ENCODE assay signal across 23 cellular contexts in the genomic region with DNA sequence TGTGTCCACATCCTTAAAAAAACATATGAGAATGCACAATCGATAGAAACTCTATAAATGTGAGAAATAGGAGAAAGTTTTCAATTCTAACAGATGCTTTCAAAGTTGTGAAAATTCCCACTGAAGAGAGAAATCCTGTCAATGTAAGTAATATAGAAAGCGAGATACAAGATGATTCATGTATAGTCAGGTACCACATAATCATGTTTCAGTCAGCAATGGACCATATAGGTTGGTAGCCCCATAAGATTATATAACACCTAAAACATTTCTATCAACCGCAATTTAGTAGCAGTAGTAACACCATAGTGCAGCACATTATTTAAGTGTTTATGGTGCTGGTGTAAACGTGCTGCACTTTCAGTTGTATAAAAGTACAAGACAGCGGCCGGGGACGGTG.
"Had no signal": no experiment of that assay in that cellular context is flagged by ENCODE, and none has a peak within 500 bp of the region (broad histone marks: within the 10 kb centered on the region; RNA-seq: fewer than 3 reads in every experiment).

No MANE protein-coding gene starts in this region.

- H3K27me3 ChIP-seq: body of pancreas, dorsolateral prefrontal cortex, foreskin keratinocyte, neutrophil, sigmoid colon, upper lobe of left lung had no signal

- H3K4me3 ChIP-seq: body of pancreas, dorsolateral prefrontal cortex, lower lobe of right lung, sigmoid colon, thoracic aorta, upper lobe of left lung had no signal

- H3K27ac ChIP-seq: body of pancreas, dorsolateral prefrontal cortex, foreskin keratinocyte, lower lobe of right lung, neutrophil, parathyroid adenoma, sigmoid colon, thoracic aorta, upper lobe of left lung had no signal

- H3K4me3 Mint-ChIP-seq: activated naive CD8-positive, alpha-beta T cell treated with anti-CD3 and anti-CD28 coated beads, Interleukin-2, amount 10 ng/mL, durations not matched to agents 7 days and 5 days; activated T-helper 1 cell treated with anti-CD3 and anti-CD28 coated beads, Interleukin-12 subunit alpha, Interleukin-12 subunit beta, Interleukin-2, Interleukin-4 antibody, amounts not matched to agents 30 ng/mL and 10 ng/mL and 1 ng/mL, durations not matched to agents 14 hours and 24 hours and 36 hours; mesothelial cell of epicardium; natural killer cell treated with Interleukin-12 subunit alpha and Interleukin-12 subunit beta and Interleukin-15 and Interleukin-18, amount 100 ng/mL, for 72 hours; stimulated activated memory B cell treated with anti-CD40 and anti-IgM and Interleukin-4, amounts not matched to agents 10 μg/mL and 1 μg/mL and 100 μg/mL, for 72 hours; T-helper 1 cell treated with Interleukin-12 subunit alpha and Interleukin-12 subunit beta and Interleukin-4 antibody, amounts not matched to agents 30 μg/mL and 1 μg/mL, for 36 hours had no signal

- H3K27ac Mint-ChIP-seq: activated naive CD8-positive, alpha-beta T cell treated with anti-CD3 and anti-CD28 coated beads, Interleukin-2, amount 10 ng/mL, durations not matched to agents 7 days and 5 days; activated T-helper 1 cell treated with anti-CD3 and anti-CD28 coated beads, Interleukin-12 subunit alpha, Interleukin-12 subunit beta, Interleukin-2, Interleukin-4 antibody, amounts not matched to agents 30 ng/mL and 10 ng/mL and 1 ng/mL, durations not matched to agents 14 hours and 24 hours and 36 hours; mesothelial cell of epicardium; natural killer cell treated with Interleukin-12 subunit alpha and Interleukin-12 subunit beta and Interleukin-15 and Interleukin-18, amount 100 ng/mL, for 72 hours; stimulated activated memory B cell treated with anti-CD40 and anti-IgM and Interleukin-4, amounts not matched to agents 10 μg/mL and 1 μg/mL and 100 μg/mL, for 72 hours; T-helper 1 cell treated with Interleukin-12 subunit alpha and Interleukin-12 subunit beta and Interleukin-4 antibody, amounts not matched to agents 30 μg/mL and 1 μg/mL, for 36 hours had no signal

- H2AFZ ChIP-seq: parathyroid adenoma had no signal

- H3K27me3 Mint-ChIP-seq: activated naive CD8-positive, alpha-beta T cell treated with anti-CD3 and anti-CD28 coated beads, Interleukin-2, amount 10 ng/mL, durations not matched to agents 7 days and 5 days; natural killer cell treated with Interleukin-12 subunit alpha and Interleukin-12 subunit beta and Interleukin-15 and Interleukin-18, amount 100 ng/mL, for 72 hours; stimulated activated memory B cell treated with anti-CD40 and anti-IgM and Interleukin-4, amounts not matched to agents 10 μg/mL and 1 μg/mL and 100 μg/mL, for 72 hours had no signal

- H3K4me1 Mint-ChIP-seq: activated naive CD8-positive, alpha-beta T cell treated with anti-CD3 and anti-CD28 coated beads, Interleukin-2, amount 10 ng/mL, durations not matched to agents 7 days and 5 days; mesothelial cell of epicardium; stimulated activated memory B cell treated with anti-CD40 and anti-IgM and Interleukin-4, amounts not matched to agents 10 μg/mL and 1 μg/mL and 100 μg/mL, for 72 hours had no signal

- ATAC-seq: body of pancreas; foreskin keratinocyte; left colon; lower lobe of right lung; natural killer cell treated with Interleukin-12 subunit alpha and Interleukin-12 subunit beta and Interleukin-15 and Interleukin-18, amount 100 ng/mL, for 72 hours; stimulated activated memory B cell treated with anti-CD40 and anti-IgM and Interleukin-4, amounts not matched to agents 10 μg/mL and 1 μg/mL and 100 μg/mL, for 72 hours had no signal

- H3K9ac ChIP-seq: parathyroid adenoma had no signal

- FAIRE-seq: colon had no signal

- H3K4me1 ChIP-seq: body of pancreas, foreskin keratinocyte, lower lobe of right lung, parathyroid adenoma, sigmoid colon, upper lobe of left lung had no signal

- DNase-seq: activated CD4-positive, alpha-beta T cell treated with anti-CD3 and anti-CD28 coated beads, Interleukin-2, amount 50 U/mL, for 1 hour; activated naive CD8-positive, alpha-beta T cell treated with anti-CD3 and anti-CD28 coated beads, Interleukin-2, amount 10 ng/mL, durations not matched to agents 7 days and 5 days; body of pancreas; caudate nucleus; dorsolateral prefrontal cortex; foreskin keratinocyte; glutamatergic neuron; hypothalamus; islet precursor cell; left colon; lower lobe of right lung; sigmoid colon; stimulated activated CD4-positive, alpha-beta T cell treated with anti-CD3 and anti-CD28 coated beads, Interleukin-4, amount 100 ng/mL, for 24 hours had no signal
